28 cellular contexts compared by ENCODE assay signal in genomic region chr2:109400102-109400501, GRCh38.
"Had no signal": no experiment of that assay in that cellular context is flagged by ENCODE, and none has a peak within 500 bp of the region (broad histone marks: within the 10 kb centered on the region; RNA-seq: fewer than 3 reads in every experiment).

No MANE protein-coding gene starts in this region.

- H3K4me1 ChIP-seq: pancreas, prostate gland, sigmoid colon, spleen, upper lobe of right lung, uterus had no signal

- H3K27me3 Mint-ChIP-seq: stimulated activated naive CD8-positive, alpha-beta T cell treated with anti-CD3 and anti-CD28 coated beads, Interleukin-15, Interleukin-2, amounts not matched to agents 100 ng/mL and 50 ng/mL, for 24 hours had no signal

- FAIRE-seq: islet of Langerhans, kidney, pancreas, small intestine had no signal

- H3K9me3 Mint-ChIP-seq: immature natural killer cell; natural killer cell treated with Interleukin-12 subunit alpha and Interleukin-12 subunit beta and Interleukin-15 and Interleukin-18, amount 100 ng/mL, for 72 hours; stimulated activated effector memory CD8-positive, alpha-beta T cell treated with anti-CD3 and anti-CD28 coated beads, Interleukin-12 subunit alpha, Interleukin-12 subunit beta, amount 100 ng/mL, for 72 hours; stimulated activated naive CD8-positive, alpha-beta T cell treated with anti-CD3 and anti-CD28 coated beads, Interleukin-15, Interleukin-2, amounts not matched to agents 100 ng/mL and 50 ng/mL, for 24 hours had no signal

- H3K27ac Mint-ChIP-seq: immature natural killer cell; naive thymus-derived CD4-positive, alpha-beta T cell; natural killer cell treated with Interleukin-12 subunit alpha and Interleukin-12 subunit beta and Interleukin-15 and Interleukin-18, amount 100 ng/mL, for 72 hours; stimulated activated effector memory CD8-positive, alpha-beta T cell treated with anti-CD3 and anti-CD28 coated beads, Interleukin-12 subunit alpha, Interleukin-12 subunit beta, amount 100 ng/mL, for 72 hours; stimulated activated naive CD8-positive, alpha-beta T cell treated with anti-CD3 and anti-CD28 coated beads, Interleukin-15, Interleukin-2, amounts not matched to agents 100 ng/mL and 50 ng/mL, for 24 hours had no signal

- H3K27me3 ChIP-seq: pancreas, sigmoid colon, suprapubic skin, tibial artery, upper lobe of right lung, uterus had no signal

- ATAC-seq: mucosa of descending colon; naive thymus-derived CD4-positive, alpha-beta T cell; natural killer cell treated with Interleukin-12 subunit alpha and Interleukin-12 subunit beta and Interleukin-15 and Interleukin-18, amount 100 ng/mL, for 72 hours; pancreas; right cardiac atrium; stimulated activated effector memory CD8-positive, alpha-beta T cell treated with anti-CD3 and anti-CD28 coated beads, Interleukin-12 subunit alpha, Interleukin-12 subunit beta, amount 100 ng/mL, for 72 hours; upper lobe of right lung had no signal

- H3K36me3 ChIP-seq: pancreas, prostate gland, spleen, upper lobe of right lung, uterus had no signal

- H3K36me3 Mint-ChIP-seq: immature natural killer cell; natural killer cell treated with Interleukin-12 subunit alpha and Interleukin-12 subunit beta and Interleukin-15 and Interleukin-18, amount 100 ng/mL, for 72 hours; stimulated activated effector memory CD8-positive, alpha-beta T cell treated with anti-CD3 and anti-CD28 coated beads, Interleukin-12 subunit alpha, Interleukin-12 subunit beta, amount 100 ng/mL, for 72 hours had no signal

- H3K4me3 Mint-ChIP-seq: immature natural killer cell; naive thymus-derived CD4-positive, alpha-beta T cell; natural killer cell treated with Interleukin-12 subunit alpha and Interleukin-12 subunit beta and Interleukin-15 and Interleukin-18, amount 100 ng/mL, for 72 hours; stimulated activated effector memory CD8-positive, alpha-beta T cell treated with anti-CD3 and anti-CD28 coated beads, Interleukin-12 subunit alpha, Interleukin-12 subunit beta, amount 100 ng/mL, for 72 hours; stimulated activated naive CD8-positive, alpha-beta T cell treated with anti-CD3 and anti-CD28 coated beads, Interleukin-15, Interleukin-2, amounts not matched to agents 100 ng/mL and 50 ng/mL, for 24 hours had no signal

- DNase-seq: hypothalamus; immature natural killer cell; kidney; left ventricle myocardium inferior; midbrain; mucosa of descending colon; naive thymus-derived CD4-positive, alpha-beta T cell; posterior cingulate gyrus; retina; right cardiac atrium; sigmoid colon; small intestine; spleen; stimulated activated CD4-positive, alpha-beta T cell treated with anti-CD3 and anti-CD28 coated beads, Interleukin-4, amount 100 ng/mL, for 24 hours; stimulated activated naive CD4-positive, alpha-beta T cell; tibial artery; trophoblast cell; upper lobe of right lung; uterus had no signal

- H3K4me3 ChIP-seq: left ventricle myocardium inferior, lung, mucosa of descending colon, pancreas, prostate gland, sigmoid colon, spleen, suprapubic skin, thoracic aorta, tibial artery, upper lobe of right lung, uterus had no signal

- H3K9me3 ChIP-seq: left ventricle myocardium inferior, mucosa of descending colon, pancreas, prostate gland, sigmoid colon, spleen, suprapubic skin, thoracic aorta, tibial artery, upper lobe of right lung, uterus had no signal

- H3K27ac ChIP-seq: left ventricle myocardium inferior, pancreas, prostate gland, sigmoid colon, spleen, suprapubic skin, tibial artery, upper lobe of right lung, uterus had no signal
